In the genomic region with DNA sequence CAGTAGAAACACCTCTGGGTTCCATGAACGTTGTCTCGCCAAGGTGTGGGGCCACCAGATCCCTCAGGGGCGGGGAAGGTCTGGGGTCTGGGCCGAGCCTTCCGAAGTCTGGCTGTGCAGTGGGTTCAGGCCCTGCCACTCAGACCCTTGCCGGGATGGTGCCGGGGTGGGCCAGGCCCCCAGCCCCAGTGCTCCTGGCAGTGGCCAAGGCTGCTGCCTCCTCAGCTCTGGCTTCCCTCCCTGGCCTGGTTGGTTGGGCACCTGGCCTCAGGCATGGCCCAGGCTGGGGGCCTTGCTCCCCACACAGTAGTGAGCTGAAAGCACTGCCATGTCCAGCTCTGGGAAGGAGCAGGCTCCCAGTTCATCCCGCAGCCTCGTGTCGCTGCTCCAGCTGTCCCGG, we compare ENCODE assay signal across 2 cellular contexts.
TF ChIP-seq lines count a peak whose summit lies in the region.

No MANE protein-coding gene starts in this region.

TF ChIP-seq in A549, 52 proteins besides CTCF, POLR2A, EP300 and RAD21 (continued from another document):
- TF ChIP-seq HES2 (IDR thresholded peaks at IDR 0.05) (no peak), USF2 (IDR thresholded peaks at IDR 0.05) (no peak), SREBF2 (IDR thresholded peaks at IDR 0.05) (no peak), RFX5 (IDR thresholded peaks at IDR 0.05) (no peak), HEYL (CRISPR knock-in tag; IDR thresholded peaks at IDR 0.05) (no peak), RARB (CRISPR knock-in tag; IDR thresholded peaks at IDR 0.05) (no peak), CBX8 (IDR thresholded peaks at IDR 0.05) (no peak), ATOH8 (CRISPR knock-in tag; IDR thresholded peaks at IDR 0.05; ENCODE audit: low read depth) (no peak)
- TF ChIP-seq, protein P1, sequence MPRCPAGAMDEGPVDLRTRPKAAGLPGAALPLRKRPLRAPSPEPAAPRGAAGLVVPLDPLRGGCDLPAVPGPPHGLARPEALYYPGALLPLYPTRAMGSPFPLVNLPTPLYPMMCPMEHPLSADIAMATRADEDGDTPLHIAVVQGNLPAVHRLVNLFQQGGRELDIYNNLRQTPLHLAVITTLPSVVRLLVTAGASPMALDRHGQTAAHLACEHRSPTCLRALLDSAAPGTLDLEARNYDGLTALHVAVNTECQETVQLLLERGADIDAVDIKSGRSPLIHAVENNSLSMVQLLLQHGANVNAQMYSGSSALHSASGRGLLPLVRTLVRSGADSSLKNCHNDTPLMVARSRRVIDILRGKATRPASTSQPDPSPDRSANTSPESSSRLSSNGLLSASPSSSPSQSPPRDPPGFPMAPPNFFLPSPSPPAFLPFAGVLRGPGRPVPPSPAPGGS (IDR thresholded peaks at IDR 0.05): no peak
- TF ChIP-seq, protein P2, sequence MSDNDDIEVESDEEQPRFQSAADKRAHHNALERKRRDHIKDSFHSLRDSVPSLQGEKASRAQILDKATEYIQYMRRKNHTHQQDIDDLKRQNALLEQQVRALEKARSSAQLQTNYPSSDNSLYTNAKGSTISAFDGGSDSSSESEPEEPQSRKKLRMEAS (IDR thresholded peaks at IDR 0.05): no peak

TF ChIP-seq in GM23338, 12 proteins besides CTCF, POLR2A, EP300 and RAD21:
- TF ChIP-seq REST (IDR thresholded peaks at IDR 0.05; ENCODE audit: unreplicated experiment): no peak
- TF ChIP-seq NANOG (IDR thresholded peaks at IDR 0.05; ENCODE audit: borderline replicate concordance): no peak
- no peak for TF ChIP-seq ZNF114 (CRISPR knock-in tag; IDR thresholded peaks at IDR 0.05)
- no peak for TF ChIP-seq EZH2phosphoT487 (IDR thresholded peaks at IDR 0.05; ENCODE audit: unreplicated experiment)
- no peak for TF ChIP-seq POLR2AphosphoS5 (IDR thresholded peaks at IDR 0.05; ENCODE audit: low read depth)
- no peak for TF ChIP-seq EZH2 (IDR thresholded peaks at IDR 0.05; ENCODE audit: low read depth, unreplicated experiment)
- no peak for TF ChIP-seq CREB1 (CRISPR knock-in tag; IDR thresholded peaks at IDR 0.05; ENCODE audit: low read depth)
- TF ChIP-seq JUNB (IDR thresholded peaks at IDR 0.05; ENCODE audit: unreplicated experiment): no peak
- TF ChIP-seq, protein P3, sequence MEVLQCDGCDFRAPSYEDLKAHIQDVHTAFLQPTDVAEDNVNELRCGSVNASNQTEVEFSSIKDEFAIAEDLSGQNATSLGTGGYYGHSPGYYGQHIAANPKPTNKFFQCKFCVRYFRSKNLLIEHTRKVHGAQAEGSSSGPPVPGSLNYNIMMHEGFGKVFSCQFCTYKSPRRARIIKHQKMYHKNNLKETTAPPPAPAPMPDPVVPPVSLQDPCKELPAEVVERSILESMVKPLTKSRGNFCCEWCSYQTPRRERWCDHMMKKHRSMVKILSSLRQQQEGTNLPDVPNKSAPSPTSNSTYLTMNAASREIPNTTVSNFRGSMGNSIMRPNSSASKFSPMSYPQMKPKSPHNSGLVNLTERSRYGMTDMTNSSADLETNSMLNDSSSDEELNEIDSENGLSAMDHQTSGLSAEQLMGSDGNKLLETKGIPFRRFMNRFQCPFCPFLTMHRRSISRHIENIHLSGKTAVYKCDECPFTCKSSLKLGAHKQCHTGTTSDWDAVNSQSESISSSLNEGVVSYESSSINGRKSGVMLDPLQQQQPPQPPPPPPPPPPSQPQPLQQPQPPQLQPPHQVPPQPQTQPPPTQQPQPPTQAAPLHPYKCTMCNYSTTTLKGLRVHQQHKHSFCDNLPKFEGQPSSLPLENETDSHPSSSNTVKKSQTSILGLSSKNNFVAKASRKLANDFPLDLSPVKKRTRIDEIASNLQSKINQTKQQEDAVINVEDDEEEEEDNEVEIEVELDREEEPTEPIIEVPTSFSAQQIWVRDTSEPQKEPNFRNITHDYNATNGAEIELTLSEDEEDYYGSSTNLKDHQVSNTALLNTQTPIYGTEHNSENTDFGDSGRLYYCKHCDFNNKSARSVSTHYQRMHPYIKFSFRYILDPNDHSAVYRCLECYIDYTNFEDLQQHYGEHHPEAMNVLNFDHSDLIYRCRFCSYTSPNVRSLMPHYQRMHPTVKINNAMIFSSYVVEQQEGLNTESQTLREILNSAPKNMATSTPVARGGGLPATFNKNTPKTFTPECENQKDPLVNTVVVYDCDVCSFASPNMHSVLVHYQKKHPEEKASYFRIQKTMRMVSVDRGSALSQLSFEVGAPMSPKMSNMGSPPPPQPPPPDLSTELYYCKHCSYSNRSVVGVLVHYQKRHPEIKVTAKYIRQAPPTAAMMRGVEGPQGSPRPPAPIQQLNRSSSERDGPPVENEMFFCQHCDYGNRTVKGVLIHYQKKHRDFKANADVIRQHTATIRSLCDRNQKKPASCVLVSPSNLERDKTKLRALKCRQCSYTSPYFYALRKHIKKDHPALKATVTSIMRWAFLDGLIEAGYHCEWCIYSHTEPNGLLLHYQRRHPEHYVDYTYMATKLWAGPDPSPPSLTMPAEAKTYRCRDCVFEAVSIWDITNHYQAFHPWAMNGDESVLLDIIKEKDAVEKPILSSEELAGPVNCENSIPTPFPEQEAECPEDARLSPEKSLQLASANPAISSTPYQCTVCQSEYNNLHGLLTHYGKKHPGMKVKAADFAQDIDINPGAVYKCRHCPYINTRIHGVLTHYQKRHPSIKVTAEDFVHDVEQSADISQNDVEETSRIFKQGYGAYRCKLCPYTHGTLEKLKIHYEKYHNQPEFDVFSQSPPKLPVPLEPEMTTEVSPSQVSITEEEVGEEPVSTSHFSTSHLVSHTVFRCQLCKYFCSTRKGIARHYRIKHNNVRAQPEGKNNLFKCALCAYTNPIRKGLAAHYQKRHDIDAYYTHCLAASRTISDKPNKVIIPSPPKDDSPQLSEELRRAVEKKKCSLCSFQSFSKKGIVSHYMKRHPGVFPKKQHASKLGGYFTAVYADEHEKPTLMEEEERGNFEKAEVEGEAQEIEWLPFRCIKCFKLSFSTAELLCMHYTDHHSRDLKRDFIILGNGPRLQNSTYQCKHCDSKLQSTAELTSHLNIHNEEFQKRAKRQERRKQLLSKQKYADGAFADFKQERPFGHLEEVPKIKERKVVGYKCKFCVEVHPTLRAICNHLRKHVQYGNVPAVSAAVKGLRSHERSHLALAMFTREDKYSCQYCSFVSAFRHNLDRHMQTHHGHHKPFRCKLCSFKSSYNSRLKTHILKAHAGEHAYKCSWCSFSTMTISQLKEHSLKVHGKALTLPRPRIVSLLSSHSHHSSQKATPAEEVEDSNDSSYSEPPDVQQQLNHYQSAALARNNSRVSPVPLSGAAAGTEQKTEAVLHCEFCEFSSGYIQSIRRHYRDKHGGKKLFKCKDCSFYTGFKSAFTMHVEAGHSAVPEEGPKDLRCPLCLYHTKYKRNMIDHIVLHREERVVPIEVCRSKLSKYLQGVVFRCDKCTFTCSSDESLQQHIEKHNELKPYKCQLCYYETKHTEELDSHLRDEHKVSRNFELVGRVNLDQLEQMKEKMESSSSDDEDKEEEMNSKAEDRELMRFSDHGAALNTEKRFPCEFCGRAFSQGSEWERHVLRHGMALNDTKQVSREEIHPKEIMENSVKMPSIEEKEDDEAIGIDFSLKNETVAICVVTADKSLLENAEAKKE (CRISPR knock-in tag; IDR thresholded peaks at IDR 0.05): no peak
- TF ChIP-seq ZNF331 (CRISPR knock-in tag; IDR thresholded peaks at IDR 0.05; ENCODE audit: low read depth): no peak
- TF ChIP-seq, protein P4, sequence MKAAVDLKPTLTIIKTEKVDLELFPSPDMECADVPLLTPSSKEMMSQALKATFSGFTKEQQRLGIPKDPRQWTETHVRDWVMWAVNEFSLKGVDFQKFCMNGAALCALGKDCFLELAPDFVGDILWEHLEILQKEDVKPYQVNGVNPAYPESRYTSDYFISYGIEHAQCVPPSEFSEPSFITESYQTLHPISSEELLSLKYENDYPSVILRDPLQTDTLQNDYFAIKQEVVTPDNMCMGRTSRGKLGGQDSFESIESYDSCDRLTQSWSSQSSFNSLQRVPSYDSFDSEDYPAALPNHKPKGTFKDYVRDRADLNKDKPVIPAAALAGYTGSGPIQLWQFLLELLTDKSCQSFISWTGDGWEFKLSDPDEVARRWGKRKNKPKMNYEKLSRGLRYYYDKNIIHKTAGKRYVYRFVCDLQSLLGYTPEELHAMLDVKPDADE (IDR thresholded peaks at IDR 0.05): no peak
- no peak for TF ChIP-seq STAT1 (IDR thresholded peaks at IDR 0.05; ENCODE audit: unreplicated experiment)
